1 cellular context compared by ENCODE assay signal in the genomic region with DNA sequence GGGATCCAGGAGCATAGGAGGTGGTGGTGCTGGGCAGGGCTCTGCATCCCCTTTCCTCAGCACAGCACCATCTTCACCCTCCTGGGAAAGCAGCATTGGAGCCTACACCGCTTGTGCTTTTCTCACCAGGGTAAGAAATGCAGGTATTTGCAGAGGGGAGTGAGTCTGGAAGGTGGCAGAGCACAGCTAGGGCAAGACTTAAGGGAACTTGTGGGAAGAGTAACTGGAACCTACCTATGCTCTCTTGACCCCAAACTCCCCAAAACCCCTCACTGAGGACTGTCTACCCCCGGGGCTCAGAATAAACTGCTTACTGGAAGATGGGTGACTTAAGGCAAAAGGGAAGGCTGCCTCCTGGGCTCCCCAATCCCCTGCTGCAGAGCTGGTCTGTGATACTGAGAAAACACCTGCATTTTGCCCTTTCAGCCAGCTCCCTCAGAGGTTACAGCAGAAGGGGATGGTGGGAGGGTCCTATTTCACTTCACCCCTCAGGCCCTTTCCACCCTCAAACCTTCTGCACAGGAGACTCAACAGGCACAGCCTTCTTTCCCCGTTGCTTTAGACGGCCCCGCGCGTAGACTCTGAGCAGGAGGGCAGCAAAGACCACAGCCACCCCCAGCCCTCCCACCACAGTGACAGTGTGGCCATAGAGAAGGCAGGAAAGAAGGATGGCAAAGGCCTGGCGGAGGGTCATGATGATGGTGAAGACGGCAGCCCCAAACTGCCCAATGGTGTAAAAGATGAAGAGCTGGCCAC.
TF ChIP-seq lines count a peak whose summit lies in the region.

No MANE protein-coding gene starts in this region.

TF ChIP-seq in HepG2, 621 proteins besides CTCF, POLR2A, EP300 and RAD21 (continues in another document):
- peak; percentile 61 for TF ChIP-seq POLR2AphosphoS5 (IDR thresholded peaks at IDR 0.05; ENCODE audit: low read depth, low read length)
- no peak for TF ChIP-seq DNMT1 (CRISPR knock-in tag; IDR thresholded peaks at IDR 0.05)
- TF ChIP-seq ZNF232 (CRISPR knock-in tag; IDR thresholded peaks at IDR 0.05; ENCODE audit: borderline replicate concordance) = no peak
- peak; percentile 33 for TF ChIP-seq XRCC5 (optimal IDR thresholded peaks at IDR 0.05; ENCODE audit: low read length)
- TF ChIP-seq, protein P1, sequence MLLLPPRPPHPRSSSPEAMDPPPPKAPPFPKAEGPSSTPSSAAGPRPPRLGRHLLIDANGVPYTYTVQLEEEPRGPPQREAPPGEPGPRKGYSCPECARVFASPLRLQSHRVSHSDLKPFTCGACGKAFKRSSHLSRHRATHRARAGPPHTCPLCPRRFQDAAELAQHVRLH (CRISPR knock-in tag; IDR thresholded peaks at IDR 0.05; ENCODE audit: borderline replicate concordance, low read depth) = peak; percentile 34; the same call in 1 of the 2 replicates
- TF ChIP-seq ZNF501 (CRISPR knock-in tag; IDR thresholded peaks at IDR 0.05) = peak; percentile 11; the same call in 1 of the 2 replicates
- TF ChIP-seq ZKSCAN5 (CRISPR knock-in tag; IDR thresholded peaks at IDR 0.05) = no peak
- TF ChIP-seq ZNF225 (CRISPR knock-in tag; IDR thresholded peaks at IDR 0.05) = no peak
- TF ChIP-seq MED1 (CRISPR knock-in tag; IDR thresholded peaks at IDR 0.05) = 0 out of 2 replicates have a peak, but pooled peaks have one; percentile 12
- peak; percentile 75 for TF ChIP-seq AGO1 (IDR thresholded peaks at IDR 0.05; ENCODE audit: low read depth, low read length, poor library complexity, severe bottlenecking)
- TF ChIP-seq, protein P2, sequence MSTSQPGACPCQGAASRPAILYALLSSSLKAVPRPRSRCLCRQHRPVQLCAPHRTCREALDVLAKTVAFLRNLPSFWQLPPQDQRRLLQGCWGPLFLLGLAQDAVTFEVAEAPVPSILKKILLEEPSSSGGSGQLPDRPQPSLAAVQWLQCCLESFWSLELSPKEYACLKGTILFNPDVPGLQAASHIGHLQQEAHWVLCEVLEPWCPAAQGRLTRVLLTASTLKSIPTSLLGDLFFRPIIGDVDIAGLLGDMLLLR (CRISPR knock-in tag; IDR thresholded peaks at IDR 0.05) = 0 out of 2 replicates have a peak, but pooled peaks have one; percentile 8
- no peak for TF ChIP-seq SIX4 (CRISPR knock-in tag; IDR thresholded peaks at IDR 0.05)
- 0 out of 2 replicates have a peak, but pooled peaks have one; percentile 14 for TF ChIP-seq ISL2 (CRISPR knock-in tag; IDR thresholded peaks at IDR 0.05)
- 0 out of 2 replicates have a peak, but pooled peaks have one; percentile 28 for TF ChIP-seq ZNF317 (CRISPR knock-in tag; IDR thresholded peaks at IDR 0.05)
- TF ChIP-seq, protein P3, sequence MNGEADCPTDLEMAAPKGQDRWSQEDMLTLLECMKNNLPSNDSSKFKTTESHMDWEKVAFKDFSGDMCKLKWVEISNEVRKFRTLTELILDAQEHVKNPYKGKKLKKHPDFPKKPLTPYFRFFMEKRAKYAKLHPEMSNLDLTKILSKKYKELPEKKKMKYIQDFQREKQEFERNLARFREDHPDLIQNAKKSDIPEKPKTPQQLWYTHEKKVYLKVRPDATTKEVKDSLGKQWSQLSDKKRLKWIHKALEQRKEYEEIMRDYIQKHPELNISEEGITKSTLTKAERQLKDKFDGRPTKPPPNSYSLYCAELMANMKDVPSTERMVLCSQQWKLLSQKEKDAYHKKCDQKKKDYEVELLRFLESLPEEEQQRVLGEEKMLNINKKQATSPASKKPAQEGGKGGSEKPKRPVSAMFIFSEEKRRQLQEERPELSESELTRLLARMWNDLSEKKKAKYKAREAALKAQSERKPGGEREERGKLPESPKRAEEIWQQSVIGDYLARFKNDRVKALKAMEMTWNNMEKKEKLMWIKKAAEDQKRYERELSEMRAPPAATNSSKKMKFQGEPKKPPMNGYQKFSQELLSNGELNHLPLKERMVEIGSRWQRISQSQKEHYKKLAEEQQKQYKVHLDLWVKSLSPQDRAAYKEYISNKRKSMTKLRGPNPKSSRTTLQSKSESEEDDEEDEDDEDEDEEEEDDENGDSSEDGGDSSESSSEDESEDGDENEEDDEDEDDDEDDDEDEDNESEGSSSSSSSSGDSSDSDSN (CRISPR knock-in tag; IDR thresholded peaks at IDR 0.05) = 0 out of 2 replicates have a peak, but pooled peaks have one; percentile 1
- TF ChIP-seq, protein P4, sequence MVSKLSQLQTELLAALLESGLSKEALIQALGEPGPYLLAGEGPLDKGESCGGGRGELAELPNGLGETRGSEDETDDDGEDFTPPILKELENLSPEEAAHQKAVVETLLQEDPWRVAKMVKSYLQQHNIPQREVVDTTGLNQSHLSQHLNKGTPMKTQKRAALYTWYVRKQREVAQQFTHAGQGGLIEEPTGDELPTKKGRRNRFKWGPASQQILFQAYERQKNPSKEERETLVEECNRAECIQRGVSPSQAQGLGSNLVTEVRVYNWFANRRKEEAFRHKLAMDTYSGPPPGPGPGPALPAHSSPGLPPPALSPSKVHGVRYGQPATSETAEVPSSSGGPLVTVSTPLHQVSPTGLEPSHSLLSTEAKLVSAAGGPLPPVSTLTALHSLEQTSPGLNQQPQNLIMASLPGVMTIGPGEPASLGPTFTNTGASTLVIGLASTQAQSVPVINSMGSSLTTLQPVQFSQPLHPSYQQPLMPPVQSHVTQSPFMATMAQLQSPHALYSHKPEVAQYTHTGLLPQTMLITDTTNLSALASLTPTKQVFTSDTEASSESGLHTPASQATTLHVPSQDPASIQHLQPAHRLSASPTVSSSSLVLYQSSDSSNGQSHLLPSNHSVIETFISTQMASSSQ (IDR thresholded peaks at IDR 0.05; ENCODE audit: low read depth) = no peak
- TF ChIP-seq, protein P4 (CRISPR knock-in tag; IDR thresholded peaks at IDR 0.05; ENCODE audit: borderline replicate concordance) = no peak
- TF ChIP-seq, protein P5, sequence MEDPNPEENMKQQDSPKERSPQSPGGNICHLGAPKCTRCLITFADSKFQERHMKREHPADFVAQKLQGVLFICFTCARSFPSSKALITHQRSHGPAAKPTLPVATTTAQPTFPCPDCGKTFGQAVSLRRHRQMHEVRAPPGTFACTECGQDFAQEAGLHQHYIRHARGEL (CRISPR knock-in tag; IDR thresholded peaks at IDR 0.05) = 0 out of 2 replicates have a peak, but pooled peaks have one; percentile 31
- TF ChIP-seq NFRKB (IDR thresholded peaks at IDR 0.05) = no peak
- TF ChIP-seq TARDBP (CRISPR knock-in tag; IDR thresholded peaks at IDR 0.05) = peak; percentile 36; the same call in 1 of the 2 replicates
- TF ChIP-seq POLR2G (IDR thresholded peaks at IDR 0.05; ENCODE audit: low read depth, low read length) = peak; percentile 73
- TF ChIP-seq MBD4 (IDR thresholded peaks at IDR 0.05; ENCODE audit: borderline replicate concordance, low read length) = peak; percentile 25; the same call in 1 of the 2 replicates
- TF ChIP-seq, protein P6, sequence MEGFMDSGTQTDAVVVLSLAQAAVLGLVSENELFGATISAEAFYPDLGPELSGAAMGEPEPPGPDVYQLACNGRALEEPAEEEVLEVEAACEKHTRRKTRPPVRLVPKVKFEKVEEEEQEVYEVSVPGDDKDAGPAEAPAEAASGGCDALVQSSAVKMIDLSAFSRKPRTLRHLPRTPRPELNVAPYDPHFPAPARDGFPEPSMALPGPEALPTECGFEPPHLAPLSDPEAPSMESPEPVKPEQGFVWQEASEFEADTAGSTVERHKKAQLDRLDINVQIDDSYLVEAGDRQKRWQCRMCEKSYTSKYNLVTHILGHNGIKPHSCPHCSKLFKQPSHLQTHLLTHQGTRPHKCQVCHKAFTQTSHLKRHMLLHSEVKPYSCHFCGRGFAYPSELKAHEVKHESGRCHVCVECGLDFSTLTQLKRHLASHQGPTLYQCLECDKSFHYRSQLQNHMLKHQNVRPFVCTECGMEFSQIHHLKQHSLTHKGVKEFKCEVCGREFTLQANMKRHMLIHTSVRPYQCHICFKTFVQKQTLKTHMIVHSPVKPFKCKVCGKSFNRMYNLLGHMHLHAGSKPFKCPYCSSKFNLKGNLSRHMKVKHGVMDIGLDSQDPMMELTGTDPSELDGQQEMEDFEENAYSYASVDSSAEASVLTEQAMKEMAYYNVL (CRISPR knock-in tag; IDR thresholded peaks at IDR 0.05; ENCODE audit: borderline replicate concordance) = 0 out of 2 replicates have a peak, but pooled peaks have one; percentile 47
- no peak for TF ChIP-seq NONO (IDR thresholded peaks at IDR 0.05)
- 0 out of 2 replicates have a peak, but pooled peaks have one; percentile 22 for TF ChIP-seq NONO (CRISPR knock-in tag; conservative IDR thresholded peaks at IDR 0.05)
- 0 out of 2 replicates have a peak, but pooled peaks have one; percentile 34 for TF ChIP-seq ATF7-NPFF (CRISPR knock-in tag; IDR thresholded peaks at IDR 0.05; ENCODE audit: low read depth)
- peak; percentile 88; the same call in 1 of the 2 replicates for TF ChIP-seq SSRP1 (CRISPR knock-in tag; IDR thresholded peaks at IDR 0.05)
- TF ChIP-seq ZNF780A (CRISPR knock-in tag; IDR thresholded peaks at IDR 0.05) = 0 out of 2 replicates have a peak, but pooled peaks have one; percentile 8
- peak; percentile 69 for TF ChIP-seq HNRNPH1 (optimal IDR thresholded peaks at IDR 0.05; ENCODE audit: low read depth, low read length)
- no peak for TF ChIP-seq HHEX (CRISPR knock-in tag; IDR thresholded peaks at IDR 0.05)
- peak; percentile 53; the same call in 1 of the 2 replicates for TF ChIP-seq TMF1 (CRISPR knock-in tag; IDR thresholded peaks at IDR 0.05; ENCODE audit: low read depth)
- peak; percentile 47; the same call in 1 of the 2 replicates for TF ChIP-seq PAF1 (CRISPR knock-in tag; IDR thresholded peaks at IDR 0.05)
- TF ChIP-seq, protein P7, sequence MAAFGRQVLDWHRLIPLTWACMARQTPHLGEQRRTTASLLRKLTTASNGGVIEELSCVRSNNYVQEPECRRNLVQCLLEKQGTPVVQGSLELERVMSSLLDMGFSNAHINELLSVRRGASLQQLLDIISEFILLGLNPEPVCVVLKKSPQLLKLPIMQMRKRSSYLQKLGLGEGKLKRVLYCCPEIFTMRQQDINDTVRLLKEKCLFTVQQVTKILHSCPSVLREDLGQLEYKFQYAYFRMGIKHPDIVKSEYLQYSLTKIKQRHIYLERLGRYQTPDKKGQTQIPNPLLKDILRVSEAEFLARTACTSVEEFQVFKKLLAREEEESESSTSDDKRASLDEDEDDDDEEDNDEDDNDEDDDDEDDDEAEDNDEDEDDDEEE (CRISPR knock-in tag; IDR thresholded peaks at IDR 0.05) = no peak
- TF ChIP-seq ZNF282 (IDR thresholded peaks at IDR 0.05; ENCODE audit: partially characterized antibody) = no peak
- TF ChIP-seq ELF3 (CRISPR knock-in tag; IDR thresholded peaks at IDR 0.05) = no peak
- TF ChIP-seq ZNF383 (CRISPR knock-in tag; IDR thresholded peaks at IDR 0.05; ENCODE audit: borderline replicate concordance) = 0 out of 2 replicates have a peak, but pooled peaks have one; percentile 62
- 0 out of 2 replicates have a peak, but pooled peaks have one; percentile 44 for TF ChIP-seq ZNF432 (CRISPR knock-in tag; IDR thresholded peaks at IDR 0.05; ENCODE audit: borderline replicate concordance)
- TF ChIP-seq, protein P8, sequence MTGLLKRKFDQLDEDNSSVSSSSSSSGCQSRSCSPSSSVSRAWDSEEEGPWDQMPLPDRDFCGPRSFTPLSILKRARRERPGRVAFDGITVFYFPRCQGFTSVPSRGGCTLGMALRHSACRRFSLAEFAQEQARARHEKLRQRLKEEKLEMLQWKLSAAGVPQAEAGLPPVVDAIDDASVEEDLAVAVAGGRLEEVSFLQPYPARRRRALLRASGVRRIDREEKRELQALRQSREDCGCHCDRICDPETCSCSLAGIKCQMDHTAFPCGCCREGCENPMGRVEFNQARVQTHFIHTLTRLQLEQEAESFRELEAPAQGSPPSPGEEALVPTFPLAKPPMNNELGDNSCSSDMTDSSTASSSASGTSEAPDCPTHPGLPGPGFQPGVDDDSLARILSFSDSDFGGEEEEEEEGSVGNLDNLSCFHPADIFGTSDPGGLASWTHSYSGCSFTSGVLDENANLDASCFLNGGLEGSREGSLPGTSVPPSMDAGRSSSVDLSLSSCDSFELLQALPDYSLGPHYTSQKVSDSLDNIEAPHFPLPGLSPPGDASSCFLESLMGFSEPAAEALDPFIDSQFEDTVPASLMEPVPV (CRISPR knock-in tag; IDR thresholded peaks at IDR 0.05) = peak; percentile 59; the same call in 1 of the 2 replicates
- TF ChIP-seq, protein P9, sequence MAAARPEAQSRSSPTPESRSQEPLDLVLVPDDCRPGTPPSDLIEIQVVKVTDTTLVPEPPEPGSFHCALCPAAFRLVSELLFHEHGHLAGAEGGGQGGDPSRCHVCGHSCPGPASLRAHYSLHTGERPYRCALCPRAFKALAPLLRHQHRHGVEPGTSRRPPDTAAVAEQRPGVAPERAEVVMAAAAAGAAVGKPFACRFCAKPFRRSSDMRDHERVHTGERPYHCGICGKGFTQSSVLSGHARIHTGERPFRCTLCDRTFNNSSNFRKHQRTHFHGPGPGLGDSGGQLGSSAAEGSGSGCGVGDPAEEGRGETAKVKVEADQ (CRISPR knock-in tag; IDR thresholded peaks at IDR 0.05; ENCODE audit: borderline replicate concordance) = 0 out of 2 replicates have a peak, but pooled peaks have one; percentile 23
- 0 out of 2 replicates have a peak, but pooled peaks have one; percentile 21 for TF ChIP-seq GATA4 (IDR thresholded peaks at IDR 0.05; ENCODE audit: borderline replicate concordance, low read depth)
- TF ChIP-seq ZNF33B (CRISPR knock-in tag; IDR thresholded peaks at IDR 0.05) = peak; percentile 63; the same call in 1 of the 2 replicates
- TF ChIP-seq SOX13 (IDR thresholded peaks at IDR 0.05) = no peak
- peak in 1 of 2 experiments; percentile 38; a peak in 1 of 4 replicates for TF ChIP-seq SOX13 (CRISPR knock-in tag; conservative IDR thresholded peaks at IDR 0.05 in 1 of 2, IDR thresholded peaks at IDR 0.05 in 1 of 2)
- TF ChIP-seq RBFOX2 (IDR thresholded peaks at IDR 0.05; ENCODE audit: low read depth, low read length) = peak; percentile 63
- 0 out of 2 replicates have a peak, but pooled peaks have one; percentile 20 for TF ChIP-seq NFKBIZ (CRISPR knock-in tag; IDR thresholded peaks at IDR 0.05)
- TF ChIP-seq RBM22 (optimal IDR thresholded peaks at IDR 0.05; ENCODE audit: low read length) = peak; percentile 96
- 0 out of 2 replicates have a peak, but pooled peaks have one; percentile 10 for TF ChIP-seq GATAD2A (CRISPR knock-in tag; IDR thresholded peaks at IDR 0.05)
- TF ChIP-seq AKAP8 (CRISPR knock-in tag; IDR thresholded peaks at IDR 0.05) = peak; percentile 42; the same call in 1 of the 2 replicates
- 0 out of 2 replicates have a peak, but pooled peaks have one; percentile 25 for TF ChIP-seq IRX3 (CRISPR knock-in tag; IDR thresholded peaks at IDR 0.05; ENCODE audit: borderline replicate concordance, low read depth)
- peak; percentile 15 for TF ChIP-seq JARID2 (CRISPR knock-in tag; IDR thresholded peaks at IDR 0.05; ENCODE audit: insufficient replicate concordance)
- peak; percentile 54 for TF ChIP-seq ZC3H13 (CRISPR knock-in tag; IDR thresholded peaks at IDR 0.05)
- no peak for TF ChIP-seq ZMYM4 (CRISPR knock-in tag; IDR thresholded peaks at IDR 0.05)
- no peak for TF ChIP-seq KDM5B (CRISPR knock-in tag; IDR thresholded peaks at IDR 0.05; ENCODE audit: borderline replicate concordance)
